In genomic region chr2:55175254-55176093, GRCh38 we compare ENCODE assay signal across 1 cellular context.
A peak's percentile ranks its signal among the peaks of the same experiment; 100 is the strongest.
TF ChIP-seq lines count a peak whose summit lies in the region.

No MANE protein-coding gene starts in this region.

TF ChIP-seq in SK-N-SH, 30 proteins besides CTCF, POLR2A, EP300 and RAD21 (continued from another document):
- no peak for TF ChIP-seq PBX3 (IDR thresholded peaks at IDR 0.05)
- no peak for TF ChIP-seq ELF1 (IDR thresholded peaks at IDR 0.05)
- no peak for TF ChIP-seq RXRA (IDR thresholded peaks at IDR 0.05; ENCODE audit: borderline replicate concordance, low read depth)
- TF ChIP-seq SIN3A (IDR thresholded peaks at IDR 0.05; ENCODE audit: borderline replicate concordance, low read depth, low read length) = no peak
- TF ChIP-seq SMC3 (IDR thresholded peaks at IDR 0.05; ENCODE audit: low read depth, low read length) = peak; percentile 73
